Comparison of ENCODE assay signal across 2 cellular contexts in the genomic region with DNA sequence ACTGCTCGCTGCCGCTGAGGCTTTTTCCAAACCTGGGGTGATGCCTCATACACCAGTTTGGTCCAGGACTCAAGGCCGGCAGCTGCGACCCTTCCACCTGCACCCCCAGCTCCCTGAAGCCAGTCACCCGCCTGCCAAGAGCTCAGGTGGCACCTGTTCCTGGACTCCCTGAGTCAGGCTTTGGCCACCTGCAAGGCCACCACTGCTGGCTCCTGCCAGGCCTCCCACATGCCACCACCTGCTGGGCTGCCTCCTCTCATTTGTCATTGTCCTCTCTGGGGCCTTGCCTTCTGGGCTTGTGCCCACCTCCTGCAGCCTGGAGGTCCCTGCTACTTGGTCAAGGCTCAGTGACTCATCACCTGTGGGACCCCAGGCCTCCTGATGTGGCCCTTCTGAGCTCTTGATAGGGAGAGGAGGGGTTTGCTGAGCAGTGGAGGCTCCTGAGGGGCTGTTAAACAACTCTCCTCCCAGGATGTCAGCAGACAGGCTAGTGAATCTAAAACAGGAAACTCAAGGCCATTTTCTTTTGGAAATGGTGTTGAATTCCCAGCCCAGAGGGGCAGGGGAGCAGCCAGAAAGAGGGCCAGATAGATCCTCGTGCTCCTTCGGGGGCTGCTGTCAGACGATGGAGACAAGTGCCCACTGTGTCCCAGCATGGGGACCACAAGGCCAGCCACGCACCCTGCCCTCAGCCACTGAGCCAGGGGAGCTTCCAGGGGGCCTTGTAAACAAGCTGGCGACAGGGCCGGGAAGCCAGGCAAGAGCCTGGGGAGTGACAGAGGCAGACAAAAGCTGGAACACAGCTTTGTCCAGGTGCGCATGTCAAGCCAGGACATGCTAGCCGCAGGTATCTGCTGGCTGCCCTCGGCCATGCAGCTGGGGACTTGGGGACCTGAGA.
TF ChIP-seq lines count a peak whose summit lies in the region.

No MANE protein-coding gene starts in this region.

TF ChIP-seq in Ishikawa, 13 proteins besides CTCF, POLR2A, EP300 and RAD21 (continued from another document):
- no peak for TF ChIP-seq REST (IDR thresholded peaks at IDR 0.05; ENCODE audit: low read depth)

TF ChIP-seq in SK-N-SH treated with all-trans-retinoic acid at 6 μM for 48 hours, 23 proteins besides CTCF, POLR2A, EP300 and RAD21 (continued from another document):
- TF ChIP-seq ARNTL (CRISPR knock-in tag; IDR thresholded peaks at IDR 0.05; ENCODE audit: borderline replicate concordance, low read depth), result no peak
- no peak for TF ChIP-seq ZNF70 (CRISPR knock-in tag; IDR thresholded peaks at IDR 0.05)
- TF ChIP-seq GLIS3 (CRISPR knock-in tag; IDR thresholded peaks at IDR 0.05), result no peak
- no peak for TF ChIP-seq TCF4 (CRISPR knock-in tag; IDR thresholded peaks at IDR 0.05; ENCODE audit: borderline replicate concordance)
- no peak for TF ChIP-seq ZNF8 (CRISPR knock-in tag; IDR thresholded peaks at IDR 0.05)
- no peak for TF ChIP-seq ISL1 (CRISPR knock-in tag; IDR thresholded peaks at IDR 0.05)
- TF ChIP-seq ZNF565 (CRISPR knock-in tag; conservative IDR thresholded peaks at IDR 0.05; ENCODE audit: low read depth), result no peak
- no peak for TF ChIP-seq PPARA (CRISPR knock-in tag; IDR thresholded peaks at IDR 0.05; ENCODE audit: borderline replicate concordance)
- no peak for TF ChIP-seq BACH2 (CRISPR knock-in tag; IDR thresholded peaks at IDR 0.05; ENCODE audit: borderline replicate concordance)
- no peak for TF ChIP-seq ZC3H10 (CRISPR knock-in tag; IDR thresholded peaks at IDR 0.05)
- TF ChIP-seq, protein P1, sequence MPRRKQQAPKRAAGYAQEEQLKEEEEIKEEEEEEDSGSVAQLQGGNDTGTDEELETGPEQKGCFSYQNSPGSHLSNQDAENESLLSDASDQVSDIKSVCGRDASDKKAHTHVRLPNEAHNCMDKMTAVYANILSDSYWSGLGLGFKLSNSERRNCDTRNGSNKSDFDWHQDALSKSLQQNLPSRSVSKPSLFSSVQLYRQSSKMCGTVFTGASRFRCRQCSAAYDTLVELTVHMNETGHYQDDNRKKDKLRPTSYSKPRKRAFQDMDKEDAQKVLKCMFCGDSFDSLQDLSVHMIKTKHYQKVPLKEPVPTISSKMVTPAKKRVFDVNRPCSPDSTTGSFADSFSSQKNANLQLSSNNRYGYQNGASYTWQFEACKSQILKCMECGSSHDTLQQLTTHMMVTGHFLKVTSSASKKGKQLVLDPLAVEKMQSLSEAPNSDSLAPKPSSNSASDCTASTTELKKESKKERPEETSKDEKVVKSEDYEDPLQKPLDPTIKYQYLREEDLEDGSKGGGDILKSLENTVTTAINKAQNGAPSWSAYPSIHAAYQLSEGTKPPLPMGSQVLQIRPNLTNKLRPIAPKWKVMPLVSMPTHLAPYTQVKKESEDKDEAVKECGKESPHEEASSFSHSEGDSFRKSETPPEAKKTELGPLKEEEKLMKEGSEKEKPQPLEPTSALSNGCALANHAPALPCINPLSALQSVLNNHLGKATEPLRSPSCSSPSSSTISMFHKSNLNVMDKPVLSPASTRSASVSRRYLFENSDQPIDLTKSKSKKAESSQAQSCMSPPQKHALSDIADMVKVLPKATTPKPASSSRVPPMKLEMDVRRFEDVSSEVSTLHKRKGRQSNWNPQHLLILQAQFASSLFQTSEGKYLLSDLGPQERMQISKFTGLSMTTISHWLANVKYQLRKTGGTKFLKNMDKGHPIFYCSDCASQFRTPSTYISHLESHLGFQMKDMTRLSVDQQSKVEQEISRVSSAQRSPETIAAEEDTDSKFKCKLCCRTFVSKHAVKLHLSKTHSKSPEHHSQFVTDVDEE (CRISPR knock-in tag; IDR thresholded peaks at IDR 0.05), result no peak
- TF ChIP-seq ZFP30 (CRISPR knock-in tag; IDR thresholded peaks at IDR 0.05), result no peak
- TF ChIP-seq POU6F1 (CRISPR knock-in tag; IDR thresholded peaks at IDR 0.05; ENCODE audit: borderline replicate concordance, low read depth), result no peak
- no peak for TF ChIP-seq ESRRG (CRISPR knock-in tag; IDR thresholded peaks at IDR 0.05)
